ENCODE assay signal across 8 cellular contexts in the genomic region with DNA sequence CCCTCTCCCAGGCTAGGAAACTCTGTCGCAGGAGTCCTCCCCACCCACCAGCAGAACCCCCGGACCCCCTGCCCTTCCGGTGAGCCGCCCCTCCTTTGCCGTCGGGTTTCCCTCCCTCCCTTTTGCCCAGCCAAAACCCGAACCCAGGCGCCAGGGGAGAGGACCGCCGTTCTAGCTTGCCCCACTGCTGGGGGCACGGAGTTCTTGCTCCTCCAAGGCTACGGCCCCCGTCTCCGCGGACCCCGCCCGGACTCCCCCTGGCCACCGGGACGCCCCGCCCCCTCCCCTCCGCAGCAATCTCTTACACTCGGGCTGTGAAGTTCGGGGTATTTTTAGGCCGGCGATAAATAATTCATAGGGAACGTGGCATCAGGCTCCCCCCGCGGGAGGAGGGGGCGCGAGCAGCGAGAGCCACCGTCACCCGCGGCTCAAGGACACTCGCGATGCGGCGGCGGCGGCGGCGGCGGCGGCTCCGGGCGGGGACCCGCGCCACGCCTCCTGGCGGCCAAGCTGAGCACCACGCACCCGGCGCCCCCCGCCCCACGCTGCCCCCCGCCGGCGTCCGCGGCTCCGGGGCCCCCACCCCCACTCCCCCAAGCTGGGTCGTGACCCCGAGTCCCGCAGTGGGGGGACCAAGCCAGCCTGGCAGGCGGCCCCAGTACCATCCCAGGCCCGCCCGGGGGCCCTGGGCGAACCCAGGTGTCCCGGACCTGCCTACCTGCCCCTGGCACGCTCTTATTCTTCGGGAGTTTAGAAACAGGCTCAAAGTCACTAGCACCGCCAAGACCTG. TPM values are rescaled to one million over a fixed set of nuclear protein-coding genes. Genes with fewer than 3 reads are reported as not detected.
DNase-seq lines count a peak whose midpoint lies in the region; ATAC-seq and TF ChIP-seq lines count a peak whose summit lies in the region.

TSS of gene GRIN2C (minus strand) at position 447 of the 790 bp plus-strand sequence. CDS start 4,793 bp downstream, outside the sequence.

- H3K27ac ChIP-seq in CD4-positive, alpha-beta memory T cell (ENCODE audit: low read depth, low read length): no peak within 1 kb of the TSS
- H3K27ac ChIP-seq in MM.1S (ENCODE audit: low read length): no peak within 1 kb of the TSS

- POLR2A ChIA-PET in CD4-positive, alpha-beta memory T cell (lab: Charles Lee; ENCODE audit: partially characterized antibody): interaction anchor here (1.0 to 3.4 kb wide), 2 partner anchors 13 to 83 kb away, joined by 3 to 15 read pairs; partner anchors contain the start of gene FDXR
- POLR2A ChIA-PET in naive thymus-derived CD8-positive, alpha-beta T cell (lab: Charles Lee): interaction anchor here (0.5 to 1.4 kb wide), 3 partner anchors 13 to 1249 kb away, joined by 3 to 4 read pairs (median 3); partner anchors contain the start of gene FDXR

- CTCF ChIA-PET in CD4-positive, alpha-beta memory T cell (lab: Charles Lee; ENCODE audit: partially characterized antibody): interaction anchor here (1.0 to 7.4 kb wide), 9 partner anchors 10 to 202 kb away, joined by 3 to 77 read pairs (median 4); partner anchors contain the start of gene FDXR

- peak; percentile 13; the same call in 1 of the 2 replicates for TF ChIP-seq CTCF in MM.1S (IDR thresholded peaks at IDR 0.05; ENCODE audit: low read length)

- peak within 1 kb of the TSS in 3 of 7 donors; percentile 13 to 45 (median 43) for H3K27ac Mint-ChIP-seq in CD4-positive, alpha-beta memory T cell
- peak within 1 kb of the TSS in 2 of 10 donors; percentile 8 to 48 for H3K27ac Mint-ChIP-seq in naive thymus-derived CD8-positive, alpha-beta T cell

- peaks cover 0 to 4% (median 0%) of the 10 kb centered on the region in 8 donors for H3K9me3 Mint-ChIP-seq in CD4-positive, alpha-beta memory T cell
- no peaks in the 10 kb centered on the region for H3K9me3 Mint-ChIP-seq in naive thymus-derived CD8-positive, alpha-beta T cell

- no peaks in the 10 kb centered on the region for H3K9me3 ChIP-seq in CD4-positive, alpha-beta memory T cell (ENCODE audit: control insufficient read depth in 1 of 2, low read length in 2 of 2)
- H3K9me3 ChIP-seq in MM.1S (replicated peaks; ENCODE audit: insufficient read depth, low read length): no peaks in the 10 kb centered on the region

- DNase-seq in CD4-positive, alpha-beta memory T cell: peak in 4 of 5 donors; percentile 27 to 44 (median 42)
- no peak for DNase-seq in MM.1S
- DNase-seq in astrocyte of the hippocampus (ENCODE audit: low read depth, low spot score): peak; percentile 35
- DNase-seq in naive thymus-derived CD8-positive, alpha-beta T cell: peak in 5 of 10 donors; percentile 36 to 53 (median 42)
- no peak for DNase-seq in NCI-H187 treated with DMSO at 0.1 percent for 48 hours (lab: John Stamatoyannopoulos, UW)

- peaks cover 6 to 22% (median 11%) of the 10 kb centered on the region in 4 donors for H3K4me1 Mint-ChIP-seq in CD4-positive, alpha-beta memory T cell
- peaks cover 3 to 23% (median 18%) of the 10 kb centered on the region in 4 donors for H3K4me1 Mint-ChIP-seq in naive thymus-derived CD8-positive, alpha-beta T cell

- H2AFZ ChIP-seq in MM.1S (ENCODE audit: low read length): no peak within 1 kb of the TSS

- H4K20me1 ChIP-seq in MM.1S (ENCODE audit: insufficient read depth, low read length): no peaks in the 10 kb centered on the region

- H3K27me3 ChIP-seq in CD4-positive, alpha-beta memory T cell (ENCODE audit: insufficient read depth, low read length): peaks cover 37% of the 10 kb centered on the region
- H3K27me3 ChIP-seq in MM.1S (replicated peaks; ENCODE audit: insufficient read depth, low read length): peaks cover 59% of the 10 kb centered on the region

- H3K4me3 Mint-ChIP-seq in CD4-positive, alpha-beta memory T cell: peak within 1 kb of the TSS; percentile 55 to 78 (median 74)
- H3K4me3 Mint-ChIP-seq in naive thymus-derived CD8-positive, alpha-beta T cell: peak within 1 kb of the TSS; percentile 47 to 78 (median 72)

- H3K36me3 ChIP-seq in CD4-positive, alpha-beta memory T cell (ENCODE audit: insufficient read depth, low read length): no peaks in the 10 kb centered on the region
- no peaks in the 10 kb centered on the region for H3K36me3 ChIP-seq in MM.1S (replicated peaks; ENCODE audit: insufficient read depth, low read length)

- no peaks in the 10 kb centered on the region for H3K79me2 ChIP-seq in MM.1S (ENCODE audit: low read length)

- H3K4me3 ChIP-seq in CD4-positive, alpha-beta memory T cell (ENCODE audit: low read length in 2 of 2): no peak within 1 kb of the TSS
- H3K4me3 ChIP-seq in MM.1S (ENCODE audit: low read length): peak within 1 kb of the TSS; percentile 36; the same call in 1 of the 2 replicates

- H3K27me3 Mint-ChIP-seq in CD4-positive, alpha-beta memory T cell: peaks cover 25 to 43% of the 10 kb centered on the region in 2 donors
- H3K27me3 Mint-ChIP-seq in naive thymus-derived CD8-positive, alpha-beta T cell: peaks cover 27 to 64% (median 49%) of the 10 kb centered on the region in 5 donors

- H3F3A ChIP-seq in MM.1S (ENCODE audit: insufficient read depth, low read length): no peaks in the 10 kb centered on the region

- peak; percentile 24 to 38 for ATAC-seq in naive thymus-derived CD8-positive, alpha-beta T cell
- ATAC-seq in GM19452 (IDR thresholded peaks at IDR 0.05; ENCODE audit: unreplicated experiment): no peak
- no peak for ATAC-seq in GM21576 (IDR thresholded peaks at IDR 0.05; ENCODE audit: unreplicated experiment)
- ATAC-seq in GM18907 (IDR thresholded peaks at IDR 0.05; ENCODE audit: unreplicated experiment): no peak

- H3K9me2 ChIP-seq in MM.1S (replicated peaks; ENCODE audit: insufficient read depth, low read length): no peaks in the 10 kb centered on the region

- peaks cover 27% of the 10 kb centered on the region for H3K4me1 ChIP-seq in CD4-positive, alpha-beta memory T cell (ENCODE audit: insufficient read depth, low read length)
- H3K4me1 ChIP-seq in MM.1S (ENCODE audit: low read length): 0 out of 2 replicates have a peak, but pooled peaks cover 4% of the 10 kb centered on the region

- intact Hi-C loops in CD4-positive, alpha-beta memory T cell (cut with micrococcal nuclease): no loop called here

- peak within 1 kb of the TSS; percentile 32; the same call in 1 of the 2 replicates for H3K4me2 ChIP-seq in MM.1S (ENCODE audit: low read depth, low read length)

- no peak within 1 kb of the TSS for H3K9ac ChIP-seq in MM.1S (ENCODE audit: low read length)

- H3K36me3 Mint-ChIP-seq in CD4-positive, alpha-beta memory T cell: no peaks in the 10 kb centered on the region
- H3K36me3 Mint-ChIP-seq in naive thymus-derived CD8-positive, alpha-beta T cell: peaks cover 0 to 6% (median 0%) of the 10 kb centered on the region in 3 donors

RNA-seq across cellular contexts. Expression of gene GRIN2C, which starts in this region (rescaled TPM):
- under 1 TPM in 1 of 2 experiments, not detected in 1; 0.09 TPM for total RNA-seq in CD4-positive, alpha-beta memory T cell
- polyA plus RNA-seq in CD4-positive, alpha-beta memory T cell: not detected
- total RNA-seq in naive thymus-derived CD8-positive, alpha-beta T cell: under 1 TPM in 1 of 2 experiments, not detected in 1; 0.08 TPM
- polyA plus RNA-seq in naive thymus-derived CD8-positive, alpha-beta T cell: under 1 TPM in 1 of 3 donors, not detected in 2; 0.08 TPM

Comparison
In these comparisons a context has a peak if more than half of its experiments do, and no peak if none do; other contexts are left out.
1. Peak in DNase-seq in CD4-positive, alpha-beta memory T cell; RNA of the gene not detected or under 1 TPM.
2. Peak in ATAC-seq in naive thymus-derived CD8-positive, alpha-beta T cell; RNA of the gene not detected or under 1 TPM.